Comparison of ENCODE assay signal across 28 cellular contexts in the genomic region with DNA sequence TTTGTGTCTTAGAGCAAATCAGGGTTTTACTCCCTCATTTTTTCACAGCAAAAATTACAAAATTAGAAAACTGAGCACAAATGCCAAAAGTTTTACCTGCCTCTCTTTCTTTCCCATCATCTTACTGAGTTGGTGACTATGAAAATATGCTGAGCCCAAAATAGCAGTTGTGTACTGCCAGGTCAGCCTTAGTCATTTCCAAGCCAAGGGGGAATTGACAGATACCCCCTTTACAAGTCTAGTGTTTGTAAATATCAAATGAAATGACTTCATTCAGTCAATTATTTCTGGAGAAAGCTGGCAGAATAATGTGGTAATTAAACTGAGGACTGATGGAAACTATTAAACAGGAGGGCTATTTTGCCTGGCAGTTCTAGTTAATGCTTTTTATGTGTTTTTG. TPM values are rescaled to one million over a fixed set of nuclear protein-coding genes. Genes with fewer than 3 reads are reported as not detected.
DNase-seq lines count a peak whose midpoint lies in the region; ATAC-seq and TF ChIP-seq lines count a peak whose summit lies in the region.
"Had no signal": no experiment of that assay in that cellular context is flagged by ENCODE, and none has a peak within 500 bp of the region (broad histone marks: within the 10 kb centered on the region; RNA-seq: fewer than 3 reads in every experiment).

No MANE protein-coding gene starts in this region.

- H3K4me3 ChIP-seq in AG10803 (ENCODE audit: low read length), result no peak overlapping the region
- no peak overlapping the region for H3K4me3 ChIP-seq in fibroblast of the aortic adventitia (ENCODE audit: low read depth, low read length)
- H3K4me3 ChIP-seq: BLaER1, dorsolateral prefrontal cortex, thoracic aorta, vagina had no signal

- H3K9me3 Mint-ChIP-seq in HFFc6, result no peaks in the 10 kb centered on the region
- H3K9me3 Mint-ChIP-seq: activated naive CD4-positive, alpha-beta T cell treated with anti-CD3 and anti-CD28 coated beads for 36 hours; activated T-cell treated with anti-CD3 and anti-CD28 coated beads, Interleukin-2, amount 50 U/mL, for 4 hours had no signal

- peak overlapping the region; percentile 34 for H3K27ac Mint-ChIP-seq in HFFc6
- H3K27ac Mint-ChIP-seq: activated naive CD4-positive, alpha-beta T cell treated with anti-CD3 and anti-CD28 coated beads for 36 hours; naive thymus-derived CD4-positive, alpha-beta T cell had no signal

- H3K4me3 Mint-ChIP-seq in HFFc6, result peak overlapping the region; percentile 5; the same call in 1 of the 2 replicates
- H3K4me3 Mint-ChIP-seq: activated naive CD4-positive, alpha-beta T cell treated with anti-CD3 and anti-CD28 coated beads for 36 hours; activated T-cell treated with anti-CD3 and anti-CD28 coated beads, Interleukin-2, amount 50 U/mL, for 4 hours; naive thymus-derived CD4-positive, alpha-beta T cell had no signal

- peak; percentile 75 for ATAC-seq in SK-N-SH treated with all-trans-retinoic acid at 6 μM for 48 hours
- no peak for ATAC-seq in HG03196 (IDR thresholded peaks at IDR 0.05; ENCODE audit: unreplicated experiment)
- ATAC-seq: activated T-cell treated with anti-CD3 and anti-CD28 coated beads, Interleukin-2, amount 50 U/mL, for 4 hours; foreskin keratinocyte; naive thymus-derived CD4-positive, alpha-beta T cell had no signal

- H3K4me1 Mint-ChIP-seq in HFFc6 (ENCODE audit: low read depth), result peaks cover 57% of the 10 kb centered on the region
- H3K4me1 Mint-ChIP-seq: naive thymus-derived CD4-positive, alpha-beta T cell had no signal

- TF ChIP-seq CTCF in AG10803 (conservative IDR thresholded peaks at IDR 0.05; ENCODE audit: low read length) (no peak), HFFc6 (IDR thresholded peaks at IDR 0.05) (no peak), fibroblast of the aortic adventitia (IDR thresholded peaks at IDR 0.05; ENCODE audit: insufficient read depth, low read length) (no peak)

- H3K36me3 Mint-ChIP-seq in HFFc6 (ENCODE audit: low read depth), result no peaks in the 10 kb centered on the region
- H3K36me3 Mint-ChIP-seq: naive thymus-derived CD4-positive, alpha-beta T cell had no signal

- no peaks in the 10 kb centered on the region for H3K27me3 Mint-ChIP-seq in HFFc6 (ENCODE audit: insufficient read depth)

- DNase-seq in AG10803 (ENCODE audit: low read depth) (peak; percentile 22), HFFc6 (peak; percentile 37), fibroblast of the aortic adventitia (ENCODE audit: low read depth) (peak; percentile 30), NCI-H2227 treated with DMSO at 0.1 percent for 48 hours (lab: John Stamatoyannopoulos, UW) (no peak), cerebellum (ENCODE audit: low spot score) (no peak), NOMO-1 treated with dmso at 0.1 percent for 144 hours (lab: John Stamatoyannopoulos, UW; ENCODE audit: unreplicated experiment) (no peak)
- DNase-seq: activated CD4-positive, alpha-beta T cell treated with anti-CD3 and anti-CD28 coated beads for 48 hours; activated naive CD4-positive, alpha-beta T cell treated with anti-CD3 and anti-CD28 coated beads for 36 hours; activated T-cell treated with anti-CD3 and anti-CD28 coated beads, Interleukin-2, amount 50 U/mL, for 4 hours; amygdala; Caco-2; central memory CD4-positive, alpha-beta T cell; dorsolateral prefrontal cortex; foreskin keratinocyte; KG1; mesendoderm; naive thymus-derived CD4-positive, alpha-beta T cell; NCI-H187; NCI-H526 treated with DMSO at 0.1 percent for 48 hours; stimulated activated CD4-positive, alpha-beta T cell treated with anti-CD3 and anti-CD28 coated beads, Interleukin-12 subunit alpha, Interleukin-12 subunit beta, amount 100 ng/mL, for 4 hours; stimulated activated CD4-positive, alpha-beta T cell treated with anti-CD3 and anti-CD28 coated beads, Interleukin-4, amount 100 ng/mL, for 4 hours; stimulated activated naive CD4-positive, alpha-beta T cell; T-helper 2 cell had no signal

TF ChIP-seq in SK-N-SH treated with all-trans-retinoic acid at 6 μM for 48 hours, 23 proteins besides CTCF, POLR2A, EP300 and RAD21:
- TF ChIP-seq ARNTL (CRISPR knock-in tag; IDR thresholded peaks at IDR 0.05; ENCODE audit: borderline replicate concordance, low read depth) (no peak), SNAI2 (CRISPR knock-in tag; IDR thresholded peaks at IDR 0.05) (no peak), ZNF70 (CRISPR knock-in tag; IDR thresholded peaks at IDR 0.05) (no peak), ZNF565 (CRISPR knock-in tag; conservative IDR thresholded peaks at IDR 0.05; ENCODE audit: low read depth) (no peak)
- TF ChIP-seq, protein P1, sequence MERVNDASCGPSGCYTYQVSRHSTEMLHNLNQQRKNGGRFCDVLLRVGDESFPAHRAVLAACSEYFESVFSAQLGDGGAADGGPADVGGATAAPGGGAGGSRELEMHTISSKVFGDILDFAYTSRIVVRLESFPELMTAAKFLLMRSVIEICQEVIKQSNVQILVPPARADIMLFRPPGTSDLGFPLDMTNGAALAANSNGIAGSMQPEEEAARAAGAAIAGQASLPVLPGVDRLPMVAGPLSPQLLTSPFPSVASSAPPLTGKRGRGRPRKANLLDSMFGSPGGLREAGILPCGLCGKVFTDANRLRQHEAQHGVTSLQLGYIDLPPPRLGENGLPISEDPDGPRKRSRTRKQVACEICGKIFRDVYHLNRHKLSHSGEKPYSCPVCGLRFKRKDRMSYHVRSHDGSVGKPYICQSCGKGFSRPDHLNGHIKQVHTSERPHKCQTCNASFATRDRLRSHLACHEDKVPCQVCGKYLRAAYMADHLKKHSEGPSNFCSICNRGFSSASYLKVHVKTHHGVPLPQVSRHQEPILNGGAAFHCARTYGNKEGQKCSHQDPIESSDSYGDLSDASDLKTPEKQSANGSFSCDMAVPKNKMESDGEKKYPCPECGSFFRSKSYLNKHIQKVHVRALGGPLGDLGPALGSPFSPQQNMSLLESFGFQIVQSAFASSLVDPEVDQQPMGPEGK (CRISPR knock-in tag; IDR thresholded peaks at IDR 0.05; ENCODE audit: borderline replicate concordance), result no peak

RNA-seq across cellular contexts. Expression of a gene that starts 11.4 kb away (rescaled TPM):
- 10 to 100 TPM; 13.7 to 18.5 (median 16.3) TPM for total RNA-seq in HFFc6 (2021; fragmentation: NEBNext Ultra II Directional; extraction: Animal tissue kit (Norgen Biotek cat#: 25700))
- total RNA-seq in fibroblast of the aortic adventitia (ENCODE audit: low replicate concordance) (6.5 and 25.0 TPM in 2 replicates), cerebellum (18.6 TPM)

Comparison
In these comparisons a context has a peak if more than half of its experiments do, and no peak if none do; other contexts are left out.
1. DNase-seq: peak in AG10803 (single experiment), HFFc6 (single experiment) and fibroblast of the aortic adventitia (single experiment); none in NCI-H2227 treated with DMSO at 0.1 percent for 48 hours (single experiment), cerebellum (single experiment) and NOMO-1 treated with dmso at 0.1 percent for 144 hours (single experiment).